ENCODE assay signal across 8 cellular contexts in the genomic region with DNA sequence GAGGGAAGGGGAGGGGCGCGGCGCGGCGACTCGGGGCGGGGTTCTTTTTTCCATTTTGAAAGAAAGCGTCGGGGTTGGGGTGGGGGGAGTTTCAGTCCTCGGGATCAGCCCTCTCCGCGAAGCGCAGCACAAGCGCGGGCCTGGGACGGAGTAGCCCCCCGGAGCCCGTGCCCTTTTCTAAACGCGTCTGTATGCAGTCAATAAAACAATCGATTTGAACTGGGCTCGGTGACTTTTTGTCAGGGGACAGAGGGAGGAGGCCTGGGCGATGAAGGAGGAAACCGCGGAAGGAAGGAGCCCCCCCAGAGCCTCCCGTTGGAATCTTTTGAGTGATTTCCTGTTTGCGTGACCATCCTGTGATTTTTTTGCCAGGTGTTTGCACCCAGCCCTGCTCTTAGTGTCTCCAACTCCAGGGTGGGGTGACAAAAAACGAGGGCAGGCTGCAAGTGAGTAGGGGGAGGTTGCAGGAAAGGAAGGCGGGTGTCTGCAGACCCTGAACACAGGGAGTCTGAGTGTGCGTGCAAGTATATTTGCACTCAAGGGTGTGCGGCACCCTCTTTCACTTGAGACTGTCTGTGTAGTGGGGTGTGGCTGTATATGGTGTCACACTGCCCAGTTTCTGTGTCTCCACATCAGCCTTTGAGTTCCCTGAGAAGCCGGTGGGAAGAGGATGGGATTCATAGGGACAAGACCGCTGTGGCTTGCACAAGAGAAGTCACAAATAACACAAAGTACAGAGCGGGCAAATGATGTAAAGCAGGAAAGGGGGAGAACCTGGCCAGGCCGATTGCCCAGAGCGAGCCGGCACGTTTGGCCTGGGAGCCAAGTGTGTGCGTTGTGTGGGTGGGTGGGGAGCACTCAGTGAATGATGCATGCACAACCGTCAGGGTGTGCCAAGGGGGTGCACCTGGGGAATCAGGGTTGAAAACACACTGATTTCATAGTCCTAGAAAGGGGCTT.
DNase-seq lines count a peak whose midpoint lies in the region; TF ChIP-seq lines count a peak whose summit lies in the region.

No MANE protein-coding gene starts in this region.

- peak overlapping the region; percentile 56 for H3K4me3 ChIP-seq in fibroblast of pulmonary artery (replicated peaks; ENCODE audit: low read depth, low read length)
- peak overlapping the region; percentile 46 for H3K4me3 ChIP-seq in retinal pigment epithelial cell (ENCODE audit: low read length)

- peak; percentile 22 for DNase-seq in DMS79 (lab: John Stamatoyannopoulos, UW)
- peak; percentile 19 for DNase-seq in NCI-H69 (lab: John Stamatoyannopoulos, UW)
- DNase-seq in fibroblast of pulmonary artery (ENCODE audit: low read depth), result peak; percentile 71
- no peak for DNase-seq in retinal pigment epithelial cell (ENCODE audit: low read depth)
- no peak for DNase-seq in KG1 (lab: John Stamatoyannopoulos, UW)
- no peak for DNase-seq in DMS 273 treated with DMSO at 0.1 percent for 48 hours (lab: John Stamatoyannopoulos, UW)
- no peak for DNase-seq in hippocampal formation (lab: John Stamatoyannopoulos, UW)
- DNase-seq in stimulated activated CD4-positive, alpha-beta T cell treated with anti-CD3 and anti-CD28 coated beads, Interleukin-4, amount 100 ng/mL, for 1 hour, result no peak

- TF ChIP-seq CTCF in fibroblast of pulmonary artery (IDR thresholded peaks at IDR 0.05; ENCODE audit: low read length, missing control alignments), result no peak
- no peak for TF ChIP-seq CTCF in retinal pigment epithelial cell (conservative IDR thresholded peaks at IDR 0.05; ENCODE audit: low read depth, low read length)

Comparison
In these comparisons a context has a peak if more than half of its experiments do, and no peak if none do; other contexts are left out.
1. DNase-seq: peak in DMS79 (single experiment), NCI-H69 (single experiment) and fibroblast of pulmonary artery (single experiment); none in retinal pigment epithelial cell (single experiment), KG1 (single experiment), DMS 273 treated with DMSO at 0.1 percent for 48 hours (single experiment), hippocampal formation (0 of 2) and stimulated activated CD4-positive, alpha-beta T cell treated with anti-CD3 and anti-CD28 coated beads, Interleukin-4, amount 100 ng/mL, for 1 hour (single experiment).